8 cellular contexts compared by ENCODE assay signal in genomic region chr21:42525228-42525604, GRCh38. TPM values are rescaled to one million over a fixed set of nuclear protein-coding genes. Genes with fewer than 3 reads are reported as not detected.
DNase-seq lines count a peak whose midpoint lies in the region; TF ChIP-seq lines count a peak whose summit lies in the region.

No MANE protein-coding gene starts in this region.

- no peaks in the 10 kb centered on the region for H3K27me3 ChIP-seq in breast epithelium
- no peaks in the 10 kb centered on the region for H3K27me3 ChIP-seq in KMS-11 (ENCODE audit: insufficient read depth, low read depth)
- H3K27me3 ChIP-seq in esophagus muscularis mucosa: no peaks in the 10 kb centered on the region
- no peaks in the 10 kb centered on the region for H3K27me3 ChIP-seq in rectal smooth muscle tissue (ENCODE audit: control insufficient read depth, insufficient read depth, low read length)

- H3K27ac Mint-ChIP-seq in MCF 10A (ENCODE audit: low read depth, unreplicated experiment): no peak overlapping the region

- H3K4me2 ChIP-seq in KMS-11: peak overlapping the region; percentile 83

- peak overlapping the region; percentile 76 to 86 for H3K27ac ChIP-seq in breast epithelium
- H3K27ac ChIP-seq in KMS-11: peak overlapping the region; percentile 87
- peak overlapping the region; percentile 80 to 83 (median 82) for H3K27ac ChIP-seq in esophagus muscularis mucosa (replicated peaks in 1 of 4)
- peak overlapping the region; percentile 47 for H3K27ac ChIP-seq in rectal smooth muscle tissue (ENCODE audit: low read depth, low read length)

- no peaks in the 10 kb centered on the region for H4K20me1 ChIP-seq in KMS-11 (ENCODE audit: insufficient read depth)

- H3K27me3 Mint-ChIP-seq in MCF 10A (ENCODE audit: insufficient read depth, unreplicated experiment): no peaks in the 10 kb centered on the region

- no peak for TF ChIP-seq CTCF in breast epithelium (IDR thresholded peaks at IDR 0.05)
- TF ChIP-seq CTCF in MCF 10A (IDR thresholded peaks at IDR 0.05; ENCODE audit: unreplicated experiment): no peak
- no peak for TF ChIP-seq CTCF in KMS-11 (conservative IDR thresholded peaks at IDR 0.05; ENCODE audit: low read depth, low read length)
- no peak for TF ChIP-seq CTCF in esophagus muscularis mucosa (IDR thresholded peaks at IDR 0.05)

- peak overlapping the region; percentile 72 for H2AFZ ChIP-seq in KMS-11 (ENCODE audit: low read depth)

- no peak overlapping the region for H3K4me3 Mint-ChIP-seq in MCF 10A (ENCODE audit: unreplicated experiment)

- H3K4me3 ChIP-seq in breast epithelium (peak overlapping the region; percentile 11 to 47 (median 26)), KMS-11 (IDR thresholded peaks at IDR 0.05; ENCODE audit: insufficient read depth, low read depth, low read length) (no peak overlapping the region), esophagus muscularis mucosa (peak overlapping the region; percentile 39 to 55 (median 46)), rectal smooth muscle tissue (ENCODE audit: low read length) (peak overlapping the region; percentile 58)

- peaks cover 0 to 4% of the 10 kb centered on the region in 2 donors for H3K4me1 ChIP-seq in breast epithelium
- peaks cover 73% of the 10 kb centered on the region for H3K4me1 ChIP-seq in KMS-11 (ENCODE audit: low read depth, poor library complexity, severe bottlenecking)
- H3K4me1 ChIP-seq in esophagus muscularis mucosa: peaks cover 28 to 39% (median 37%) of the 10 kb centered on the region in 4 donors
- peaks cover 21% of the 10 kb centered on the region for H3K4me1 ChIP-seq in rectal smooth muscle tissue (ENCODE audit: control insufficient read depth, insufficient read depth, low read length)

- intact Hi-C loops in breast epithelium (cut with DNase I; ENCODE audit: low total_unique reads): no loop called here
- intact Hi-C loops in MCF 10A (cut with micrococcal nuclease): no loop called here
- intact Hi-C loops in esophagus muscularis mucosa (cut with DNase I): no loop called here

- WGBS in esophagus muscularis mucosa: 47% methylated on average over 8 of the region's 8 CpGs

- BruUV-seq in MCF 10A (replicated peaks; lab: Mats Ljungman, UMichigan): no TSS peak

- no peaks in the 10 kb centered on the region for H3K9me3 ChIP-seq in breast epithelium
- H3K9me3 ChIP-seq in esophagus muscularis mucosa: no peaks in the 10 kb centered on the region

- H3K9ac ChIP-seq in KMS-11 (peak overlapping the region; percentile 69), rectal smooth muscle tissue (ENCODE audit: low read length) (no peak overlapping the region)

- no peak for DNase-seq in breast epithelium (ENCODE audit: low spot score in 2 of 2)
- no peak for DNase-seq in MCF 10A (ENCODE audit: unreplicated experiment)
- DNase-seq in esophagus muscularis mucosa (ENCODE audit: extremely low spot score): no peak
- no peak for DNase-seq in islet precursor cell
- DNase-seq in effector CD4-positive, alpha-beta T cell: no peak
- DNase-seq in GF-D8 (lab: John Stamatoyannopoulos, UW): no peak

- H3K36me3 Mint-ChIP-seq in MCF 10A (ENCODE audit: insufficient read depth, unreplicated experiment): no peaks in the 10 kb centered on the region

- TF ChIP-seq EP300 in esophagus muscularis mucosa (IDR thresholded peaks at IDR 0.05): no peak

- H3K4me1 Mint-ChIP-seq in MCF 10A (ENCODE audit: insufficient read depth, unreplicated experiment): no peaks in the 10 kb centered on the region

- no peaks in the 10 kb centered on the region for H3K36me3 ChIP-seq in breast epithelium
- H3K36me3 ChIP-seq in KMS-11 (ENCODE audit: insufficient read depth): no peaks in the 10 kb centered on the region
- H3K36me3 ChIP-seq in esophagus muscularis mucosa: peaks cover 0 to 21% (median 11%) of the 10 kb centered on the region in 4 donors
- H3K36me3 ChIP-seq in rectal smooth muscle tissue (ENCODE audit: control insufficient read depth, insufficient read depth, low read length): peaks cover 6% of the 10 kb centered on the region

- POLR2A ChIA-PET in MCF 10A (lab: Yijun Ruan, JAX): interaction anchor here (0.6 kb wide), 1 partner anchor 25 kb away, joined by 3 read pairs; no protein-coding TSS in a partner anchor

- no peak for TF ChIP-seq POLR2A in breast epithelium (IDR thresholded peaks at IDR 0.05)
- TF ChIP-seq POLR2A in esophagus muscularis mucosa (IDR thresholded peaks at IDR 0.05; ENCODE audit: low read depth): no peak

- CTCF ChIA-PET in MCF 10A (lab: Yijun Ruan, JAX): no interaction called here

- no peaks in the 10 kb centered on the region for H3K79me2 ChIP-seq in KMS-11 (ENCODE audit: insufficient read depth, low read depth)

- no peaks in the 10 kb centered on the region for H3K9me3 Mint-ChIP-seq in MCF 10A (ENCODE audit: unreplicated experiment)

RNA-seq across cellular contexts. Expression of gene SLC37A1, which starts 11.6 kb away (rescaled TPM):
- total RNA-seq in breast epithelium: 10 to 100 TPM in 2 of 3 donors, 1 to 10 TPM in 1; 7.5 to 18.4 (median 18.4) TPM
- 4.9 and 7.6 TPM in 2 replicates for total RNA-seq in MCF 10A (2022)
- total RNA-seq in esophagus muscularis mucosa: 10 to 100 TPM in 1 of 4 donors, 1 to 10 TPM in 3; 5.4 to 11.1 (median 7.1) TPM

RNA-seq across cellular contexts. Expression of gene RSPH1, which starts 29.2 kb away (rescaled TPM):
- total RNA-seq in breast epithelium (1 to 10 TPM in 1 of 3 donors, under 1 TPM in 2; 0.48 to 2.3 (median 0.88) TPM), MCF 10A (2022) (0.51 and 0.52 TPM in 2 replicates), esophagus muscularis mucosa (under 1 TPM in 3 of 4 donors, not detected in 1; 0.50 to 0.78 (median 0.57) TPM)
